In genomic region chr22:42603427-42603826, GRCh38 we compare ENCODE assay signal across 27 cellular contexts. TPM values are rescaled to one million over a fixed set of nuclear protein-coding genes. Genes with fewer than 3 reads are reported as not detected.
A peak's percentile ranks its signal among the peaks of the same experiment; 100 is the strongest.
DNase-seq lines count a peak whose midpoint lies in the region; ATAC-seq and TF ChIP-seq lines count a peak whose summit lies in the region.
"Had no signal": no experiment of that assay in that cellular context is flagged by ENCODE, and none has a peak within 500 bp of the region (broad histone marks: within the 10 kb centered on the region; RNA-seq: fewer than 3 reads in every experiment).

No MANE protein-coding gene starts in this region.

- H3K4ac ChIP-seq in mesenchymal stem cell (ENCODE audit: low read depth in 1 of 2, low read length in 2 of 2) = no peak overlapping the region

- H2BK5ac ChIP-seq in mesenchymal stem cell (ENCODE audit: low read depth, low read length, poor library complexity, severe bottlenecking) = no peak overlapping the region

- H3K4me3 Mint-ChIP-seq in natural killer cell = no peak overlapping the region
- H3K4me3 Mint-ChIP-seq in natural killer cell treated with Interleukin-12 subunit alpha and Interleukin-12 subunit beta and Interleukin-15 and Interleukin-18, amount 100 ng/mL, for 72 hours = no peak overlapping the region
- H3K4me3 Mint-ChIP-seq: IgD-negative memory B cell had no signal

- no peak overlapping the region for H2BK12ac ChIP-seq in mesenchymal stem cell (ENCODE audit: low read length in 2 of 2)

- no peak overlapping the region for H4K91ac ChIP-seq in mesenchymal stem cell (ENCODE audit: low read length)

- H3K36me3 Mint-ChIP-seq in natural killer cell = no peaks in the 10 kb centered on the region
- peaks cover 12% of the 10 kb centered on the region for H3K36me3 Mint-ChIP-seq in natural killer cell treated with Interleukin-12 subunit alpha and Interleukin-12 subunit beta and Interleukin-15 and Interleukin-18, amount 100 ng/mL, for 72 hours
- H3K36me3 Mint-ChIP-seq: IgD-negative memory B cell had no signal

- H3K27me3 ChIP-seq in body of pancreas (no peaks in the 10 kb centered on the region), mesenchymal stem cell (ENCODE audit: control insufficient read depth in 1 of 2, insufficient read depth in 1 of 2, low read length in 2 of 2) (no peaks in the 10 kb centered on the region), upper lobe of right lung (no peaks in the 10 kb centered on the region), H7 (ENCODE audit: control insufficient read depth, insufficient read depth, low read length) (no peaks in the 10 kb centered on the region), gastroesophageal sphincter (no peaks in the 10 kb centered on the region)
- H3K27me3 ChIP-seq: heart right ventricle had no signal

- WGBS in body of pancreas, 2 donors = 74 to 87% methylated on average over 2 of the region's 2 CpGs
- WGBS in mesenchymal stem cell = 93% methylated on average over 1 of the region's 2 CpGs
- WGBS in gastroesophageal sphincter (ENCODE audit: low coverage in 1 of 2), 2 donors = 83% methylated on average over 1 to 2 of the region's 2 CpGs

- TF ChIP-seq CTCF in natural killer cell (IDR thresholded peaks at IDR 0.05) (no peak), body of pancreas (IDR thresholded peaks at IDR 0.05) (no peak), upper lobe of right lung (IDR thresholded peaks at IDR 0.05) (no peak), gastroesophageal sphincter (IDR thresholded peaks at IDR 0.05) (no peak)

- H3K14ac ChIP-seq in mesenchymal stem cell (ENCODE audit: low read length in 2 of 2) = no peak overlapping the region

- no peak for ATAC-seq in natural killer cell
- no peak for ATAC-seq in natural killer cell treated with Interleukin-12 subunit alpha and Interleukin-12 subunit beta and Interleukin-15 and Interleukin-18, amount 100 ng/mL, for 72 hours
- ATAC-seq in body of pancreas = no peak
- peak; percentile 87 for ATAC-seq in upper lobe of right lung
- no peak for ATAC-seq in gastroesophageal sphincter
- ATAC-seq: esophagus mucosa, Panc1 had no signal

- H3K4me1 Mint-ChIP-seq in natural killer cell = peaks cover 19 to 30% of the 10 kb centered on the region in 2 donors
- peaks cover 9 to 27% of the 10 kb centered on the region in 2 donors for H3K4me1 Mint-ChIP-seq in natural killer cell treated with Interleukin-12 subunit alpha and Interleukin-12 subunit beta and Interleukin-15 and Interleukin-18, amount 100 ng/mL, for 72 hours (ENCODE audit: low read depth in 2 of 2)

- no peak overlapping the region for H2BK15ac ChIP-seq in mesenchymal stem cell (ENCODE audit: low read depth, poor library complexity, severe bottlenecking)

- intact Hi-C loops in natural killer cell (cut with micrococcal nuclease) (no loop called here), body of pancreas (cut with DNase I) (no loop called here), upper lobe of right lung (cut with DNase I) (no loop called here)

- no peak overlapping the region for H2AFZ ChIP-seq in mesenchymal stem cell (ENCODE audit: low read depth, low read length)

- peak overlapping the region in 3 of 4 donors; percentile 78 to 87 (median 84) for H3K27ac ChIP-seq in body of pancreas
- peak overlapping the region; percentile 74 for H3K27ac ChIP-seq in mesenchymal stem cell (ENCODE audit: low read length, poor library complexity, severe bottlenecking)
- H3K27ac ChIP-seq in upper lobe of right lung = peak overlapping the region; percentile 58
- no peak overlapping the region for H3K27ac ChIP-seq in gastroesophageal sphincter
- H3K27ac ChIP-seq: coronary artery had no signal

- peaks cover 10 to 23% of the 10 kb centered on the region in 2 donors for H3K36me3 ChIP-seq in body of pancreas (replicated peaks in 1 of 2; ENCODE audit: insufficient read depth in 1 of 2, low read depth in 2 of 2)
- peaks cover 49 to 51% of the 10 kb centered on the region in 2 experiments for H3K36me3 ChIP-seq in mesenchymal stem cell (ENCODE audit: control insufficient read depth in 1 of 2, insufficient read depth in 2 of 2, low read depth in 1 of 2, low read length in 2 of 2)
- H3K36me3 ChIP-seq in upper lobe of right lung = peaks cover 65% of the 10 kb centered on the region
- peaks cover 25% of the 10 kb centered on the region for H3K36me3 ChIP-seq in H7 (replicated peaks; ENCODE audit: control insufficient read depth, insufficient read depth, low read length)
- H3K36me3 ChIP-seq in gastroesophageal sphincter = peaks cover 0 to 57% of the 10 kb centered on the region in 2 donors

- H4K8ac ChIP-seq in mesenchymal stem cell (ENCODE audit: low read length) = no peak overlapping the region

- no peak overlapping the region for H3K9ac ChIP-seq in mesenchymal stem cell (ENCODE audit: low read length)

- H3K9me3 ChIP-seq in body of pancreas (no peaks in the 10 kb centered on the region), mesenchymal stem cell (ENCODE audit: control insufficient read depth, low read length) (no peaks in the 10 kb centered on the region), upper lobe of right lung (no peaks in the 10 kb centered on the region), gastroesophageal sphincter (no peaks in the 10 kb centered on the region)
- H3K9me3 ChIP-seq: HAP-1, heart right ventricle had no signal

- no peak overlapping the region for H3K4me3 ChIP-seq in body of pancreas
- no peak overlapping the region for H3K4me3 ChIP-seq in mesenchymal stem cell (ENCODE audit: insufficient read depth in 1 of 2, low read depth in 1 of 2, low read length in 2 of 2)
- no peak overlapping the region for H3K4me3 ChIP-seq in upper lobe of right lung
- H3K4me3 ChIP-seq in H7 (ENCODE audit: insufficient read depth, low read depth, low read length) = no peak overlapping the region
- H3K4me3 ChIP-seq in gastroesophageal sphincter = no peak overlapping the region
- H3K4me3 ChIP-seq: coronary artery, HAP-1, heart right ventricle, skin epidermis had no signal

- H3K27me3 Mint-ChIP-seq in natural killer cell (ENCODE audit: low read depth in 2 of 2) = no peaks in the 10 kb centered on the region
- H3K27me3 Mint-ChIP-seq in natural killer cell treated with Interleukin-12 subunit alpha and Interleukin-12 subunit beta and Interleukin-15 and Interleukin-18, amount 100 ng/mL, for 72 hours = no peaks in the 10 kb centered on the region
- H3K27me3 Mint-ChIP-seq: IgD-negative memory B cell had no signal

- no peak for TF ChIP-seq EP300 in gastroesophageal sphincter (IDR thresholded peaks at IDR 0.05)

- no peak for DNase-seq in natural killer cell
- DNase-seq in natural killer cell treated with Interleukin-12 subunit alpha and Interleukin-12 subunit beta and Interleukin-15 and Interleukin-18, amount 100 ng/mL, for 72 hours (ENCODE audit: low spot score) = no peak
- no peak for DNase-seq in body of pancreas
- no peak for DNase-seq in mesenchymal stem cell
- DNase-seq in upper lobe of right lung = no peak
- DNase-seq in H7 = no peak
- DNase-seq: activated CD4-positive, CD25-positive, alpha-beta regulatory T cell; activated naive CD4-positive, alpha-beta T cell treated with anti-CD3 and anti-CD28 coated beads, Interleukin-2, amount 50 U/mL, for 16 hours; activated T-cell treated with anti-CD3 and anti-CD28 coated beads, Interleukin-2, amount 50 U/mL, for 1 hour; effector memory CD4-positive, alpha-beta T cell; foreskin fibroblast; heart right ventricle; mammary epithelial cell; NCI-H1092; NCI-H1694 treated with DMSO at 0.1 percent for 48 hours; NCI-H526; SHP77 treated with DMSO at 0.1 percent for 48 hours had no signal

- H3K79me1 ChIP-seq in mesenchymal stem cell (replicated peaks; ENCODE audit: low read length, poor library complexity, severe bottlenecking) = peaks cover 15% of the 10 kb centered on the region

- H3K9me3 Mint-ChIP-seq in natural killer cell = no peaks in the 10 kb centered on the region
- no peaks in the 10 kb centered on the region for H3K9me3 Mint-ChIP-seq in natural killer cell treated with Interleukin-12 subunit alpha and Interleukin-12 subunit beta and Interleukin-15 and Interleukin-18, amount 100 ng/mL, for 72 hours
- H3K9me3 Mint-ChIP-seq: IgD-negative memory B cell had no signal

- peaks cover 59% of the 10 kb centered on the region for H3K4me1 ChIP-seq in body of pancreas
- H3K4me1 ChIP-seq in mesenchymal stem cell (ENCODE audit: control insufficient read depth, insufficient read depth, low read depth, low read length) = peaks cover 37% of the 10 kb centered on the region
- peaks cover 33% of the 10 kb centered on the region for H3K4me1 ChIP-seq in upper lobe of right lung
- peaks cover 0 to 56% (median 17%) of the 10 kb centered on the region in 3 donors for H3K4me1 ChIP-seq in gastroesophageal sphincter
- H3K4me1 ChIP-seq: HAP-1 had no signal

- no peak overlapping the region for H3K4me2 ChIP-seq in mesenchymal stem cell (ENCODE audit: low read length, poor library complexity, severe bottlenecking)

- H3K18ac ChIP-seq in mesenchymal stem cell (ENCODE audit: low read depth in 1 of 2, low read length in 2 of 2) = no peak overlapping the region

- peak overlapping the region; percentile 18 for H2AK5ac ChIP-seq in mesenchymal stem cell (ENCODE audit: low read length, severe bottlenecking)

- TF ChIP-seq POLR2A in body of pancreas (IDR thresholded peaks at IDR 0.05) (no peak), gastroesophageal sphincter (IDR thresholded peaks at IDR 0.05) (no peak)

- H3K27ac Mint-ChIP-seq in natural killer cell = peak overlapping the region; percentile 4 to 14
- no peak overlapping the region for H3K27ac Mint-ChIP-seq in natural killer cell treated with Interleukin-12 subunit alpha and Interleukin-12 subunit beta and Interleukin-15 and Interleukin-18, amount 100 ng/mL, for 72 hours

- no peak overlapping the region for H3K23ac ChIP-seq in mesenchymal stem cell (ENCODE audit: low read length in 2 of 2)

- no peak overlapping the region for H2BK120ac ChIP-seq in mesenchymal stem cell (ENCODE audit: low read depth, low read length)

RNA-seq across cellular contexts. Expression of gene POLDIP3, which starts 11.3 kb away (rescaled TPM):
- 10 to 100 TPM; 66.1 to 82.8 (median 70.8) TPM for total RNA-seq in natural killer cell
- 10 to 100 TPM; 61.6 to 78.9 TPM for total RNA-seq in natural killer cell treated with Interleukin-12 subunit alpha and Interleukin-12 subunit beta and Interleukin-15 and Interleukin-18, amount 100 ng/mL, for 72 hours
- total RNA-seq in body of pancreas = 10 to 100 TPM; 23.1 to 30.6 TPM
- polyA plus RNA-seq in mesenchymal stem cell (2013, experiment 1 of 2) = 26.3 TPM
- 25.3 TPM for polyA plus RNA-seq in mesenchymal stem cell (2013, experiment 2 of 2)
- 66.9 TPM for total RNA-seq in upper lobe of right lung
- 43.2 and 47.9 TPM in 2 replicates for total RNA-seq in H7 (2014; rRNA removed; shearing (Covaris generic))
- 10 to 100 TPM; 30.6 to 50.7 (median 37.2) TPM for total RNA-seq in gastroesophageal sphincter

RNA-seq across cellular contexts. Expression of gene ATP5MGL, which starts 37.0 kb away (rescaled TPM):
- 1 to 10 TPM; 4.5 to 6.4 (median 6.1) TPM for total RNA-seq in natural killer cell
- 1 to 10 TPM in 1 of 2 donors, under 1 TPM in 1; 0.62 to 1.1 TPM for total RNA-seq in natural killer cell treated with Interleukin-12 subunit alpha and Interleukin-12 subunit beta and Interleukin-15 and Interleukin-18, amount 100 ng/mL, for 72 hours
- total RNA-seq in body of pancreas = not detected
- polyA plus RNA-seq in mesenchymal stem cell (2013, experiment 1 of 2) = not detected
- polyA plus RNA-seq in mesenchymal stem cell (2013, experiment 2 of 2) = not detected
- 1.0 TPM for total RNA-seq in upper lobe of right lung
- 0.42 TPM in 1 of 2 replicates, not detected in the other for total RNA-seq in H7 (2014; rRNA removed; shearing (Covaris generic))
- total RNA-seq in gastroesophageal sphincter = 1 to 10 TPM in 1 of 4 donors, not detected in 3; 1.8 TPM
- total RNA-seq: Daoy, kidney epithelial cell, omental fat pad had no signal
- polyA plus RNA-seq: heart right ventricle, mammary epithelial cell had no signal

RNA-seq across cellular contexts. Expression of gene CYB5R3, which starts 45.8 kb away (rescaled TPM):
- total RNA-seq in natural killer cell (10 to 100 TPM; 55.7 to 72.6 (median 68.0) TPM), body of pancreas (10 to 100 TPM; 41.8 to 50.8 TPM), upper lobe of right lung (251 TPM), gastroesophageal sphincter (100 to 1,000 TPM; 127 to 268 (median 155) TPM)
- 10 to 100 TPM; 79.6 to 96.7 TPM for total RNA-seq in natural killer cell treated with Interleukin-12 subunit alpha and Interleukin-12 subunit beta and Interleukin-15 and Interleukin-18, amount 100 ng/mL, for 72 hours
- 390 TPM for polyA plus RNA-seq in mesenchymal stem cell (2013, experiment 1 of 2)
- 388 TPM for polyA plus RNA-seq in mesenchymal stem cell (2013, experiment 2 of 2)
- 75.6 and 86.8 TPM in 2 replicates for total RNA-seq in H7 (2014; rRNA removed; shearing (Covaris generic))

RNA-seq across cellular contexts. Expression of gene SERHL2, which starts 49.7 kb away (rescaled TPM):
- total RNA-seq in natural killer cell (under 1 TPM in 2 of 3 donors, not detected in 1; 0.23 to 0.48 TPM), body of pancreas (1 to 10 TPM in 1 of 2 donors, not detected in 1; 2.6 TPM), upper lobe of right lung (1.2 TPM), gastroesophageal sphincter (1 to 10 TPM in 3 of 4 donors, under 1 TPM in 1; 0.94 to 7.7 (median 4.6) TPM)
- not detected for total RNA-seq in natural killer cell treated with Interleukin-12 subunit alpha and Interleukin-12 subunit beta and Interleukin-15 and Interleukin-18, amount 100 ng/mL, for 72 hours
- polyA plus RNA-seq in mesenchymal stem cell (2013, experiment 1 of 2) = 2.5 TPM
- polyA plus RNA-seq in mesenchymal stem cell (2013, experiment 2 of 2) = 2.9 TPM
- total RNA-seq in H7 (2014; rRNA removed; shearing (Covaris generic)) = 2.6 and 7.5 TPM in 2 replicates

Comparison
In these comparisons a context has a peak if more than half of its experiments do, and no peak if none do; other contexts are left out.
1. H3K27ac Mint-ChIP-seq: peak in natural killer cell (2 of 2); none in natural killer cell treated with Interleukin-12 subunit alpha and Interleukin-12 subunit beta and Interleukin-15 and Interleukin-18, amount 100 ng/mL, for 72 hours (0 of 2).
2. H3K27ac ChIP-seq: peak in body of pancreas (3 of 4), mesenchymal stem cell (single experiment) and upper lobe of right lung (single experiment); none in gastroesophageal sphincter (0 of 4).